ENCODE assay signal across 10 cellular contexts in genomic region chr12:10879-11812, GRCh38. TPM values are rescaled to one million over a fixed set of nuclear protein-coding genes. Genes with fewer than 3 reads are reported as not detected.
DNase-seq lines count a peak whose midpoint lies in the region; ATAC-seq and TF ChIP-seq lines count a peak whose summit lies in the region.
"Not testable (repeated sequence)": the region's sequence is repeated elsewhere in the genome, so short reads cannot be mapped to it uniquely, and the experiment has no call there.
"Had no signal": no experiment of that assay in that cellular context is flagged by ENCODE, and none has a peak within 500 bp of the region (broad histone marks: within the 10 kb centered on the region; RNA-seq: fewer than 3 reads in every experiment).

No MANE protein-coding gene starts in this region.

- H3K27me3 ChIP-seq in CD4-positive, alpha-beta T cell (ENCODE audit: control insufficient read depth, insufficient read depth, low read length); neutrophil: not testable (repeated sequence)

- ATAC-seq in CD4-positive, alpha-beta T cell (ENCODE audit: poor library complexity); activated CD4-positive, alpha-beta T cell treated with anti-CD3 and anti-CD28 coated beads for 36 hours; Right ventricle myocardium inferior: not testable (repeated sequence)
- ATAC-seq in central memory CD8-positive, alpha-beta T cell (replicated peaks; ENCODE audit: extremely low read depth, poor library complexity, severe bottlenecking), result peak; percentile 72
- ATAC-seq in stimulated activated naive CD8-positive, alpha-beta T cell treated with anti-CD3 and anti-CD28 coated beads, Interleukin-15, amount 100 ng/mL, for 72 hours, result peak; percentile 58

- H3K36me3 ChIP-seq in neutrophil, result not testable (repeated sequence)

- H3K27me3 Mint-ChIP-seq in CD4-positive, alpha-beta T cell; activated CD4-positive, alpha-beta T cell treated with anti-CD3 and anti-CD28 coated beads for 36 hours; central memory CD8-positive, alpha-beta T cell; mesothelial cell of epicardium (ENCODE audit: low read depth); stimulated activated naive CD8-positive, alpha-beta T cell treated with anti-CD3 and anti-CD28 coated beads, Interleukin-15, amount 100 ng/mL, for 72 hours: not testable (repeated sequence)

- not testable (repeated sequence) for H3K27ac Mint-ChIP-seq in CD4-positive, alpha-beta T cell; activated CD4-positive, alpha-beta T cell treated with anti-CD3 and anti-CD28 coated beads for 36 hours; central memory CD8-positive, alpha-beta T cell (ENCODE audit: low read depth); mesothelial cell of epicardium; stimulated activated naive CD8-positive, alpha-beta T cell treated with anti-CD3 and anti-CD28 coated beads, Interleukin-15, amount 100 ng/mL, for 72 hours

- TF ChIP-seq CTCF in CD4-positive, alpha-beta T cell (IDR thresholded peaks at IDR 0.05), result peak; percentile 20
- not testable (repeated sequence) for TF ChIP-seq CTCF in NB4 (IDR thresholded peaks at IDR 0.05; ENCODE audit: low read depth, low read length)
- peak; percentile 20 for TF ChIP-seq CTCF in mesothelial cell of epicardium (IDR thresholded peaks at IDR 0.05; ENCODE audit: unreplicated experiment)
- peak; percentile 28 for TF ChIP-seq CTCF in neutrophil (IDR thresholded peaks at IDR 0.05)

- H3K9me3 Mint-ChIP-seq in CD4-positive, alpha-beta T cell; activated CD4-positive, alpha-beta T cell treated with anti-CD3 and anti-CD28 coated beads for 36 hours (ENCODE audit: low read depth); central memory CD8-positive, alpha-beta T cell; mesothelial cell of epicardium; stimulated activated naive CD8-positive, alpha-beta T cell treated with anti-CD3 and anti-CD28 coated beads, Interleukin-15, amount 100 ng/mL, for 72 hours: not testable (repeated sequence)

- H3K9me3 ChIP-seq in CD4-positive, alpha-beta T cell (ENCODE audit: control insufficient read depth, low read length); neutrophil: not testable (repeated sequence)

- TF ChIP-seq POLR2A in NB4 (IDR thresholded peaks at IDR 0.05; ENCODE audit: extremely low read depth, insufficient read length), result not testable (repeated sequence)

- not testable (repeated sequence) for H3K4me1 Mint-ChIP-seq in CD4-positive, alpha-beta T cell (ENCODE audit: low read depth); activated CD4-positive, alpha-beta T cell treated with anti-CD3 and anti-CD28 coated beads for 36 hours; central memory CD8-positive, alpha-beta T cell; stimulated activated naive CD8-positive, alpha-beta T cell treated with anti-CD3 and anti-CD28 coated beads, Interleukin-15, amount 100 ng/mL, for 72 hours
- peaks cover 13% of the 10 kb centered on the region for H3K4me1 Mint-ChIP-seq in mesothelial cell of epicardium

- H3K4me3 Mint-ChIP-seq in CD4-positive, alpha-beta T cell; activated CD4-positive, alpha-beta T cell treated with anti-CD3 and anti-CD28 coated beads for 36 hours; central memory CD8-positive, alpha-beta T cell; mesothelial cell of epicardium; stimulated activated naive CD8-positive, alpha-beta T cell treated with anti-CD3 and anti-CD28 coated beads, Interleukin-15, amount 100 ng/mL, for 72 hours: not testable (repeated sequence)

- POLR2A ChIA-PET in CD4-positive, alpha-beta T cell (lab: Charles Lee); activated CD4-positive, alpha-beta T cell treated with anti-CD3 and anti-CD28 coated beads for 36 hours (lab: Charles Lee): not testable (repeated sequence)

- intact Hi-C loops in CD4-positive, alpha-beta T cell (cut with DNase I, micrococcal nuclease); activated CD4-positive, alpha-beta T cell treated with anti-CD3 and anti-CD28 coated beads for 36 hours (cut with DNase I, micrococcal nuclease); Right ventricle myocardium inferior (cut with DNase I): not testable (repeated sequence)

- not testable (repeated sequence) for H3K4me1 ChIP-seq in neutrophil (ENCODE audit: control insufficient read depth in 1 of 2, insufficient read depth in 1 of 2, low read depth in 1 of 2, low read length in 1 of 2)

- not testable (repeated sequence) for H3K27ac ChIP-seq in CD4-positive, alpha-beta T cell (ENCODE audit: low read depth, low read length); neutrophil

- H3K36me3 Mint-ChIP-seq in CD4-positive, alpha-beta T cell (ENCODE audit: low read depth); activated CD4-positive, alpha-beta T cell treated with anti-CD3 and anti-CD28 coated beads for 36 hours (ENCODE audit: low read depth); central memory CD8-positive, alpha-beta T cell (ENCODE audit: insufficient read depth); mesothelial cell of epicardium: not testable (repeated sequence)

- H3K4me3 ChIP-seq in NB4 (ENCODE audit: low read depth, low read length); neutrophil (ENCODE audit: low read depth in 1 of 2, low read length in 1 of 2): not testable (repeated sequence)

- CTCF ChIA-PET in CD4-positive, alpha-beta T cell (lab: Charles Lee); activated CD4-positive, alpha-beta T cell treated with anti-CD3 and anti-CD28 coated beads for 36 hours (lab: Charles Lee): not testable (repeated sequence)

- not testable (repeated sequence) for DNase-seq in CD4-positive, alpha-beta T cell; central memory CD8-positive, alpha-beta T cell (ENCODE audit: low spot score in 2 of 2); mesothelial cell of epicardium (ENCODE audit: low spot score in 2 of 2, unreplicated experiment in 2 of 2); stimulated activated naive CD8-positive, alpha-beta T cell treated with anti-CD3 and anti-CD28 coated beads, Interleukin-15, amount 100 ng/mL, for 72 hours
- DNase-seq in NB4 (ENCODE audit: low read depth), result peak; percentile 47
- peak; percentile 49 for DNase-seq in activated CD4-positive, alpha-beta T cell treated with anti-CD3 and anti-CD28 coated beads for 36 hours
- peak; percentile 68 for DNase-seq in Right ventricle myocardium inferior (ENCODE audit: missing footprints)

RNA-seq across cellular contexts. Expression of gene IQSEC3, which starts 55.4 kb away (rescaled TPM):
- under 1 TPM in 1 of 2 experiments, not detected in 1; 0.19 TPM for total RNA-seq in CD4-positive, alpha-beta T cell
- total RNA-seq in activated CD4-positive, alpha-beta T cell treated with anti-CD3 and anti-CD28 coated beads for 36 hours, result not detected
- total RNA-seq in Right ventricle myocardium inferior, result 2.3 TPM
- 7.4 to 8.8 TPM (median 8.5 TPM) in 3 replicates for total RNA-seq in mesothelial cell of epicardium
- total RNA-seq: GM23248, PC-9 had no signal
